Comparison of ENCODE assay signal across 24 cellular contexts in genomic region chr11:120655589-120655988, GRCh38.
DNase-seq lines count a peak whose midpoint lies in the region; ATAC-seq and TF ChIP-seq lines count a peak whose summit lies in the region.
"Had no signal": no experiment of that assay in that cellular context is flagged by ENCODE, and none has a peak within 500 bp of the region (broad histone marks: within the 10 kb centered on the region; RNA-seq: fewer than 3 reads in every experiment).

No MANE protein-coding gene starts in this region.

- no peaks in the 10 kb centered on the region for H3K9me3 Mint-ChIP-seq in immature natural killer cell
- H3K9me3 Mint-ChIP-seq: CD8-positive, alpha-beta T cell had no signal

- H3K36me3 ChIP-seq in ovary = no peaks in the 10 kb centered on the region
- H3K36me3 ChIP-seq: Peyer's patch had no signal

- H3K27ac ChIP-seq in ovary = no peak overlapping the region
- H3K27ac ChIP-seq: GM23248, KMS-11, Peyer's patch had no signal

- H3K4me3 Mint-ChIP-seq in immature natural killer cell = peak overlapping the region; percentile 0 to 39 (median 34)
- H3K4me3 Mint-ChIP-seq: B cell; CD8-positive, alpha-beta T cell had no signal

- DNase-seq in cardiac septum (ENCODE audit: low spot score) (peak; percentile 47), Right ventricle myocardium superior (no peak), immature natural killer cell (peak; percentile 9 to 19 (median 9)), ovary (no peak), NCI-H510A (lab: John Stamatoyannopoulos, UW) (no peak)
- DNase-seq: CD8-positive, alpha-beta T cell; GM23248; H7; IMR-90; NCI-H1048; NCI-H1417; NCI-H1694 treated with DMSO at 0.1 percent for 48 hours; NCI-H2081; NCI-H2227 treated with DMSO at 0.1 percent for 48 hours; NCI-H69; OCI-M1; Peyer's patch; SK-N-SH; SW 1271 had no signal

- peak overlapping the region in 3 of 6 donors; percentile 3 to 31 (median 18) for H3K27ac Mint-ChIP-seq in immature natural killer cell
- H3K27ac Mint-ChIP-seq: B cell; CD8-positive, alpha-beta T cell had no signal

- 91 to 94% (median 94%) methylated on average over 5 of the region's 5 CpGs for WGBS in ovary, 3 donors

- intact Hi-C loops in cardiac septum (cut with DNase I) (no loop called here), Right ventricle myocardium superior (cut with DNase I) (no loop called here), ovary (cut with DNase I) (no loop called here)

- H3K4me3 ChIP-seq in ovary = no peak overlapping the region
- H3K4me3 ChIP-seq: GM23248, Peyer's patch had no signal

- TF ChIP-seq POLR2A in ovary (IDR thresholded peaks at IDR 0.05) = no peak

- no peak for TF ChIP-seq CTCF in ovary (IDR thresholded peaks at IDR 0.05)

- H3K27me3 Mint-ChIP-seq in immature natural killer cell (ENCODE audit: low read depth in 3 of 3) = peaks cover 0 to 5% (median 0%) of the 10 kb centered on the region in 3 donors

- ATAC-seq in Right ventricle myocardium superior (ENCODE audit: poor library complexity) (no peak), HG02798 (IDR thresholded peaks at IDR 0.05; ENCODE audit: poor library complexity, unreplicated experiment) (peak; percentile 28), GM19455 (IDR thresholded peaks at IDR 0.05; ENCODE audit: unreplicated experiment) (no peak)
- ATAC-seq: CD8-positive, alpha-beta T cell had no signal

- no peaks in the 10 kb centered on the region for H3K36me3 Mint-ChIP-seq in immature natural killer cell
- H3K36me3 Mint-ChIP-seq: CD8-positive, alpha-beta T cell had no signal

- no peak for TF ChIP-seq EP300 in ovary (IDR thresholded peaks at IDR 0.05)

- no peaks in the 10 kb centered on the region for H3K27me3 ChIP-seq in ovary
- H3K27me3 ChIP-seq: Peyer's patch had no signal

- peaks cover 45 to 51% of the 10 kb centered on the region in 2 donors for H3K4me1 Mint-ChIP-seq in immature natural killer cell

- H3K9me3 ChIP-seq in ovary = no peaks in the 10 kb centered on the region
- H3K9me3 ChIP-seq: Caco-2, Peyer's patch, SK-N-SH had no signal

- no peaks in the 10 kb centered on the region for H3K4me1 ChIP-seq in ovary (ENCODE audit: insufficient read depth)
- H3K4me1 ChIP-seq: Caco-2, Peyer's patch had no signal

Comparison
In these comparisons a context has a peak if more than half of its experiments do, and no peak if none do; other contexts are left out.
1. DNase-seq: peak in cardiac septum (single experiment) and immature natural killer cell (3 of 3); none in Right ventricle myocardium superior (single experiment), ovary (0 of 5) and NCI-H510A (single experiment).